Comparison of ENCODE assay signal across 14 cellular contexts in the genomic region with DNA sequence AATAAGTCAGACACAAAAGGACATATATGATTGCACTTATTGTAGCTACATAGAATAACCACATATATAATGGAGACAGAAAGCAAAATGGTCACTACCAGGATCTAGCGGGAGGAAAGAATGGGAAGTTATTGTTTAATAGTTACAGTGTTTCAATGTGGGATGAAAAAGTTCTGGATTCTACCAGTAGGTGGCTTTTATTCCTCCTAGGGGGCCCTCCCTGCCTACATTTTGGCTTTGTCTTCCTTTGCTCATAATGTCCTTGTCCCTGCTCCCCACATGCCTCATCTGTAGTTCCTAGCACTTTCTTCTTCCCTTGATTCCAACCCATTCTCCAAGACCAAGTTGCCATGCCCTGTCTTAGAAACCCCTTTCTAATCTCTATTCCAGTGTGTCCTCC. TPM values are rescaled to one million over a fixed set of nuclear protein-coding genes. Genes with fewer than 3 reads are reported as not detected.
A peak's percentile ranks its signal among the peaks of the same experiment; 100 is the strongest.
DNase-seq lines count a peak whose midpoint lies in the region; ATAC-seq and TF ChIP-seq lines count a peak whose summit lies in the region.
"Had no signal": no experiment of that assay in that cellular context is flagged by ENCODE, and none has a peak within 500 bp of the region (broad histone marks: within the 10 kb centered on the region; RNA-seq: fewer than 3 reads in every experiment).

No MANE protein-coding gene starts in this region.

- H2BK12ac ChIP-seq in mesenchymal stem cell (ENCODE audit: low read length in 2 of 2): no peak overlapping the region

- no peaks in the 10 kb centered on the region for H3K27me3 Mint-ChIP-seq in HFFc6 (ENCODE audit: insufficient read depth)
- H3K27me3 Mint-ChIP-seq: activated CD4-positive, alpha-beta memory T cell treated with anti-CD3 and anti-CD28 coated beads for 36 hours had no signal

- no peaks in the 10 kb centered on the region for H3K9me3 Mint-ChIP-seq in HFFc6
- H3K9me3 Mint-ChIP-seq: activated CD4-positive, alpha-beta memory T cell treated with anti-CD3 and anti-CD28 coated beads for 36 hours had no signal

- H4K91ac ChIP-seq in mesenchymal stem cell (ENCODE audit: low read length): no peak overlapping the region

- no peak overlapping the region for H3K4ac ChIP-seq in mesenchymal stem cell (ENCODE audit: low read depth in 1 of 2, low read length in 2 of 2)

- DNase-seq in DND-41: no peak
- no peak for DNase-seq in HFFc6
- DNase-seq in mesenchymal stem cell: peak; percentile 2
- DNase-seq in NCI-H510A (lab: John Stamatoyannopoulos, UW): no peak
- DNase-seq in NCI-H748 (lab: John Stamatoyannopoulos, UW; ENCODE audit: unreplicated experiment): no peak
- DNase-seq in prostate gland (ENCODE audit: low spot score): no peak
- DNase-seq: activated CD4-positive, alpha-beta memory T cell treated with anti-CD3 and anti-CD28 coated beads for 36 hours; activated effector memory CD4-positive, alpha-beta T cell treated with anti-CD3 and anti-CD28 coated beads, Interleukin-2, amount 50 U/mL, for 16 hours; IMR-90; left lung; NCI-H2029 treated with DMSO at 0.1 percent for 48 hours; small intestine; substantia nigra had no signal

- no peaks in the 10 kb centered on the region for H4K20me1 ChIP-seq in DND-41 (ENCODE audit: insufficient read depth, low read length)

- H3K79me2 ChIP-seq in DND-41 (ENCODE audit: insufficient read depth, low read length): no peaks in the 10 kb centered on the region

- H3K23ac ChIP-seq in mesenchymal stem cell (ENCODE audit: low read length in 2 of 2): no peak overlapping the region

- no peak for ATAC-seq in DND-41 (ENCODE audit: insufficient read depth, low read depth)
- ATAC-seq: left lung had no signal

- H3K9ac ChIP-seq in DND-41 (ENCODE audit: low read depth, low read length) (no peak overlapping the region), mesenchymal stem cell (ENCODE audit: low read length) (no peak overlapping the region)

- H3K27me3 ChIP-seq in DND-41 (ENCODE audit: insufficient read depth, low read length, poor library complexity) (no peaks in the 10 kb centered on the region), mesenchymal stem cell (ENCODE audit: control insufficient read depth in 1 of 2, insufficient read depth in 1 of 2, low read length in 2 of 2) (no peaks in the 10 kb centered on the region), prostate gland (replicated peaks; ENCODE audit: insufficient read depth) (no peaks in the 10 kb centered on the region)
- H3K27me3 ChIP-seq: left lung had no signal

- whole genome bisulfite sequencing in mesenchymal stem cell: 100% methylated on average over 1 of the region's 1 CpG
- WGBS in prostate gland: 92% methylated on average over 1 of the region's 1 CpG

- no peak for TF ChIP-seq POLR2A in prostate gland (IDR thresholded peaks at IDR 0.05)

- peaks cover 13% of the 10 kb centered on the region for H3K4me1 Mint-ChIP-seq in HFFc6 (ENCODE audit: low read depth)

- no peak overlapping the region for H2BK120ac ChIP-seq in mesenchymal stem cell (ENCODE audit: low read depth, low read length)

- intact Hi-C loops in prostate gland (cut with DNase I): no loop called here

- TF ChIP-seq CTCF in DND-41 (IDR thresholded peaks at IDR 0.05; ENCODE audit: borderline replicate concordance, extremely low read depth, low read length, poor library complexity, severe bottlenecking) (peak; percentile 26), HFFc6 (IDR thresholded peaks at IDR 0.05) (peak; percentile 72), VCaP (conservative IDR thresholded peaks at IDR 0.05) (peak; percentile 27; the same call in 1 of the 2 replicates), prostate gland (IDR thresholded peaks at IDR 0.05) (no peak)

- no peak overlapping the region for H2AK5ac ChIP-seq in mesenchymal stem cell (ENCODE audit: low read length, severe bottlenecking)

- H3K14ac ChIP-seq in mesenchymal stem cell (ENCODE audit: low read length in 2 of 2): no peak overlapping the region

- H3K9me3 ChIP-seq in DND-41 (ENCODE audit: insufficient read depth, low read length, severe bottlenecking): no peaks in the 10 kb centered on the region
- H3K9me3 ChIP-seq in mesenchymal stem cell (ENCODE audit: control insufficient read depth, low read length): no peaks in the 10 kb centered on the region
- H3K9me3 ChIP-seq in prostate gland: no peaks in the 10 kb centered on the region
- H3K9me3 ChIP-seq: left lung had no signal

- H3K4me2 ChIP-seq in DND-41 (ENCODE audit: insufficient read depth, low read length) (no peak overlapping the region), mesenchymal stem cell (ENCODE audit: low read length, poor library complexity, severe bottlenecking) (no peak overlapping the region)

- H3K36me3 ChIP-seq in DND-41 (ENCODE audit: insufficient read depth, low read length): no peaks in the 10 kb centered on the region; the same call in 1 of the 2 replicates
- peaks cover 10 to 46% of the 10 kb centered on the region in 2 experiments for H3K36me3 ChIP-seq in mesenchymal stem cell (ENCODE audit: control insufficient read depth in 1 of 2, insufficient read depth in 2 of 2, low read depth in 1 of 2, low read length in 2 of 2)
- no peaks in the 10 kb centered on the region for H3K36me3 ChIP-seq in prostate gland

- no peak overlapping the region for H3K4me3 Mint-ChIP-seq in HFFc6
- H3K4me3 Mint-ChIP-seq: activated CD4-positive, alpha-beta memory T cell treated with anti-CD3 and anti-CD28 coated beads for 36 hours had no signal

- H3K4me3 ChIP-seq in DND-41 (ENCODE audit: low read depth in 1 of 2, low read length in 2 of 2) (no peak overlapping the region), mesenchymal stem cell (ENCODE audit: insufficient read depth in 1 of 2, low read depth in 1 of 2, low read length in 2 of 2) (no peak overlapping the region), prostate gland (no peak overlapping the region)
- H3K4me3 ChIP-seq: left lung had no signal

- no peak overlapping the region for H3K27ac Mint-ChIP-seq in HFFc6
- H3K27ac Mint-ChIP-seq: activated CD4-positive, alpha-beta memory T cell treated with anti-CD3 and anti-CD28 coated beads for 36 hours had no signal

- no peak overlapping the region for H3K27ac ChIP-seq in DND-41 (ENCODE audit: low read length)
- H3K27ac ChIP-seq in VCaP: no peak overlapping the region
- no peak overlapping the region for H3K27ac ChIP-seq in mesenchymal stem cell (ENCODE audit: low read length, poor library complexity, severe bottlenecking)
- H3K27ac ChIP-seq in prostate gland: no peak overlapping the region
- H3K27ac ChIP-seq: left lung had no signal

- no peak overlapping the region for H4K8ac ChIP-seq in mesenchymal stem cell (ENCODE audit: low read length)

- peaks cover 15% of the 10 kb centered on the region for H3K79me1 ChIP-seq in mesenchymal stem cell (replicated peaks; ENCODE audit: low read length, poor library complexity, severe bottlenecking)

- no peak overlapping the region for H2BK5ac ChIP-seq in mesenchymal stem cell (ENCODE audit: low read depth, low read length, poor library complexity, severe bottlenecking)

- peaks cover 35% of the 10 kb centered on the region for H3K36me3 Mint-ChIP-seq in HFFc6 (ENCODE audit: low read depth)

- H2AFZ ChIP-seq in DND-41 (ENCODE audit: low read depth, low read length) (no peak overlapping the region), mesenchymal stem cell (ENCODE audit: low read depth, low read length) (no peak overlapping the region)

- H3K4me1 ChIP-seq in DND-41 (ENCODE audit: insufficient read depth, low read length) (no peaks in the 10 kb centered on the region), mesenchymal stem cell (ENCODE audit: control insufficient read depth, insufficient read depth, low read depth, low read length) (no peaks in the 10 kb centered on the region), prostate gland (replicated peaks) (no peaks in the 10 kb centered on the region)
- H3K4me1 ChIP-seq: left lung had no signal

- no peak overlapping the region for H3K18ac ChIP-seq in mesenchymal stem cell (ENCODE audit: low read depth in 1 of 2, low read length in 2 of 2)

- H2BK15ac ChIP-seq in mesenchymal stem cell (ENCODE audit: low read depth, poor library complexity, severe bottlenecking): no peak overlapping the region

RNA-seq across cellular contexts. Expression of a gene that starts 16.3 kb away (rescaled TPM):
- total RNA-seq in HFFc6 (2021; fragmentation: NEBNext Ultra II Directional; extraction: Animal tissue kit (Norgen Biotek cat#: 25700)): 10 to 100 TPM in 4 of 6 experiments, 1 to 10 TPM in 2; 8.9 to 11.4 (median 10.2) TPM
- polyA plus RNA-seq in mesenchymal stem cell (2013, experiment 1 of 2): 6.1 TPM
- 5.8 TPM for polyA plus RNA-seq in mesenchymal stem cell (2013, experiment 2 of 2)
- 10 to 100 TPM; 15.2 to 23.1 TPM for total RNA-seq in prostate gland

Comparison
In these comparisons a context has a peak if more than half of its experiments do, and no peak if none do; other contexts are left out.
1. CTCF ChIP-seq: peak in DND-41 (single experiment), HFFc6 (single experiment) and VCaP (single experiment); none in prostate gland (0 of 4).